12 cellular contexts compared by ENCODE assay signal in genomic region chr20:62337558-62338293, GRCh38. TPM values are rescaled to one million over a fixed set of nuclear protein-coding genes. Genes with fewer than 3 reads are reported as not detected.
DNase-seq lines count a peak whose midpoint lies in the region; ATAC-seq and TF ChIP-seq lines count a peak whose summit lies in the region.
"Had no signal": no experiment of that assay in that cellular context is flagged by ENCODE, and none has a peak within 500 bp of the region (broad histone marks: within the 10 kb centered on the region; RNA-seq: fewer than 3 reads in every experiment).

No MANE protein-coding gene starts in this region.

- no peak overlapping the region for H3K9ac ChIP-seq in H9 (ENCODE audit: extremely low read depth, insufficient read length, low read length)

- H3K18ac ChIP-seq in H9 (ENCODE audit: insufficient read length, low read depth, low read length): no peak overlapping the region

- H2AK5ac ChIP-seq in H9 (ENCODE audit: insufficient read length, low read length): no peak overlapping the region

- no peak overlapping the region for H4K8ac ChIP-seq in H9 (replicated peaks; ENCODE audit: insufficient read length, low read depth, low read length)

- H3K79me2 ChIP-seq in H9 (ENCODE audit: insufficient read depth, low read length): no peaks in the 10 kb centered on the region

- peak; percentile 37 for ATAC-seq in GM18867 (IDR thresholded peaks at IDR 0.05; ENCODE audit: unreplicated experiment)
- ATAC-seq in sciatic nerve: peak; percentile 16
- no peak for ATAC-seq in HG02678 (IDR thresholded peaks at IDR 0.05; ENCODE audit: unreplicated experiment)
- ATAC-seq: activated T-cell treated with anti-CD3 and anti-CD28 coated beads, Interleukin-2, amount 50 U/mL, for 72 hours had no signal

- H3K27me3 ChIP-seq in H9 (ENCODE audit: insufficient read depth, low read length): no peaks in the 10 kb centered on the region
- H3K27me3 ChIP-seq: hepatocyte had no signal

- H3K4me1 ChIP-seq in H9 (ENCODE audit: insufficient read depth, low read length): no peaks in the 10 kb centered on the region
- H3K4me1 ChIP-seq: lower lobe of right lung had no signal

- no peak for TF ChIP-seq CTCF in H9 (conservative IDR thresholded peaks at IDR 0.05)

- H3T11ph ChIP-seq in H9 (ENCODE audit: low read length): no peak overlapping the region

- no peak overlapping the region for H2AFZ ChIP-seq in H9 (ENCODE audit: low read length)
- H2AFZ ChIP-seq: hepatocyte had no signal

- no peaks in the 10 kb centered on the region for H3K23me2 ChIP-seq in H9 (ENCODE audit: insufficient read length, low read depth, low read length, poor library complexity, severe bottlenecking)

- no peak overlapping the region; the same call in 1 of the 2 replicates for H3K14ac ChIP-seq in H9 (ENCODE audit: insufficient read depth, low read length)

- H4K5ac ChIP-seq in H9 (ENCODE audit: insufficient read length, low read depth, low read length): peak overlapping the region; percentile 0

- H3K4me1 Mint-ChIP-seq in H9: no peaks in the 10 kb centered on the region

- no peaks in the 10 kb centered on the region for H3K27me3 Mint-ChIP-seq in H9 (ENCODE audit: low read depth)

- H4K20me1 ChIP-seq in H9 (ENCODE audit: control insufficient read depth, insufficient read depth, insufficient read length): peaks cover 3% of the 10 kb centered on the region

- H3K4ac ChIP-seq in H9 (ENCODE audit: low read depth, low read length): no peak overlapping the region

- H3K56ac ChIP-seq in H9 (ENCODE audit: insufficient read length, low read depth, low read length): no peak overlapping the region

- H2BK120ac ChIP-seq in H9 (ENCODE audit: low read depth, low read length, poor library complexity, severe bottlenecking): no peak overlapping the region

- no peaks in the 10 kb centered on the region for H3K79me1 ChIP-seq in H9 (ENCODE audit: insufficient read depth, low read depth, low read length, poor library complexity, severe bottlenecking)

- intact Hi-C loops in sciatic nerve (cut with DNase I): no loop called here

- H3K4me3 Mint-ChIP-seq in H9: no peak overlapping the region
- H3K4me3 Mint-ChIP-seq: activated T-cell treated with anti-CD3 and anti-CD28 coated beads, Interleukin-2, amount 50 U/mL, for 72 hours; stimulated activated naive CD8-positive, alpha-beta T cell treated with anti-CD3 and anti-CD28 coated beads, Interleukin-15, Interleukin-2, amounts not matched to agents 100 ng/mL and 50 ng/mL, for 24 hours had no signal

- H2BK12ac ChIP-seq in H9 (ENCODE audit: insufficient read length, low read depth, low read length): no peak overlapping the region

- no peaks in the 10 kb centered on the region for H3K9me3 ChIP-seq in H9 (ENCODE audit: control insufficient read depth, low read depth, low read length)
- H3K9me3 ChIP-seq: lower lobe of right lung had no signal

- H3K27ac Mint-ChIP-seq in H9: peak overlapping the region in 2 of 3 experiments; percentile 74 to 81; a peak in 1 of 7 replicates
- H3K27ac Mint-ChIP-seq: activated T-cell treated with anti-CD3 and anti-CD28 coated beads, Interleukin-2, amount 50 U/mL, for 72 hours; stimulated activated naive CD8-positive, alpha-beta T cell treated with anti-CD3 and anti-CD28 coated beads, Interleukin-15, Interleukin-2, amounts not matched to agents 100 ng/mL and 50 ng/mL, for 24 hours had no signal

- no peak overlapping the region for H2BK5ac ChIP-seq in H9 (ENCODE audit: insufficient read length, low read length)

- H3K4me2 ChIP-seq in H9 (ENCODE audit: insufficient read depth, insufficient read length, low read length): no peak overlapping the region
- H3K4me2 ChIP-seq: hepatocyte had no signal

- no peak overlapping the region for H3K23ac ChIP-seq in H9 (ENCODE audit: insufficient read length, low read depth, low read length)

- H3K27ac ChIP-seq in H9 (ENCODE audit: insufficient read length, low read depth, low read length): no peak overlapping the region
- H3K27ac ChIP-seq: hepatocyte, lower lobe of right lung had no signal

- H2BK15ac ChIP-seq in H9 (ENCODE audit: low read depth, low read length): no peak overlapping the region

- H4K91ac ChIP-seq in H9 (ENCODE audit: insufficient read length, low read depth, low read length): no peak overlapping the region

- H3K9me3 Mint-ChIP-seq in H9: no peaks in the 10 kb centered on the region
- H3K9me3 Mint-ChIP-seq: activated T-cell treated with anti-CD3 and anti-CD28 coated beads, Interleukin-2, amount 50 U/mL, for 72 hours; stimulated activated naive CD8-positive, alpha-beta T cell treated with anti-CD3 and anti-CD28 coated beads, Interleukin-15, Interleukin-2, amounts not matched to agents 100 ng/mL and 50 ng/mL, for 24 hours had no signal

- no peak overlapping the region for H2BK20ac ChIP-seq in H9 (ENCODE audit: low read depth, low read length, poor library complexity, severe bottlenecking)

- WGBS in H9 (ENCODE audit: extremely low coverage, insufficient read length, low lambda C conversion rate): no CpG with 5 or more reads among the region's 34 CpGs

- H3K36me3 Mint-ChIP-seq in H9 (ENCODE audit: insufficient read depth in 1 of 3, low read depth in 3 of 3): peaks cover 21 to 64% (median 63%) of the 10 kb centered on the region in 3 experiments; a peak in 6 of 7 replicates

- DNase-seq in H9 (no peak), RPMI8226 (peak; percentile 93), sciatic nerve (ENCODE audit: low spot score) (no peak), SKM-1 treated with dmso at 0.1 percent for 144 hours (lab: John Stamatoyannopoulos, UW; ENCODE audit: unreplicated experiment) (no peak), NOMO-1 treated with dmso at 0.1 percent for 144 hours (lab: John Stamatoyannopoulos, UW; ENCODE audit: unreplicated experiment) (no peak)
- DNase-seq: activated T-cell treated with anti-CD3 and anti-CD28 coated beads, Interleukin-2, amount 50 U/mL, for 72 hours; lower lobe of right lung; SHP77 had no signal

RNA-seq across cellular contexts. Expression of gene LAMA5, which starts 29.4 kb away (rescaled TPM):
- total RNA-seq in H9 (2021): 200 and 201 TPM in 2 replicates
- 232 TPM for total RNA-seq in sciatic nerve

RNA-seq across cellular contexts. Expression of gene ADRM1, which starts 34.9 kb away (rescaled TPM):
- total RNA-seq in H9 (2021) (153 and 154 TPM in 2 replicates), sciatic nerve (47.5 TPM)

RNA-seq across cellular contexts. Expression of gene RPS21, which starts 49.2 kb away (rescaled TPM):
- 1,715 and 1,736 TPM in 2 replicates for total RNA-seq in H9 (2021)
- total RNA-seq in sciatic nerve: 986 TPM
